In the genomic region with DNA sequence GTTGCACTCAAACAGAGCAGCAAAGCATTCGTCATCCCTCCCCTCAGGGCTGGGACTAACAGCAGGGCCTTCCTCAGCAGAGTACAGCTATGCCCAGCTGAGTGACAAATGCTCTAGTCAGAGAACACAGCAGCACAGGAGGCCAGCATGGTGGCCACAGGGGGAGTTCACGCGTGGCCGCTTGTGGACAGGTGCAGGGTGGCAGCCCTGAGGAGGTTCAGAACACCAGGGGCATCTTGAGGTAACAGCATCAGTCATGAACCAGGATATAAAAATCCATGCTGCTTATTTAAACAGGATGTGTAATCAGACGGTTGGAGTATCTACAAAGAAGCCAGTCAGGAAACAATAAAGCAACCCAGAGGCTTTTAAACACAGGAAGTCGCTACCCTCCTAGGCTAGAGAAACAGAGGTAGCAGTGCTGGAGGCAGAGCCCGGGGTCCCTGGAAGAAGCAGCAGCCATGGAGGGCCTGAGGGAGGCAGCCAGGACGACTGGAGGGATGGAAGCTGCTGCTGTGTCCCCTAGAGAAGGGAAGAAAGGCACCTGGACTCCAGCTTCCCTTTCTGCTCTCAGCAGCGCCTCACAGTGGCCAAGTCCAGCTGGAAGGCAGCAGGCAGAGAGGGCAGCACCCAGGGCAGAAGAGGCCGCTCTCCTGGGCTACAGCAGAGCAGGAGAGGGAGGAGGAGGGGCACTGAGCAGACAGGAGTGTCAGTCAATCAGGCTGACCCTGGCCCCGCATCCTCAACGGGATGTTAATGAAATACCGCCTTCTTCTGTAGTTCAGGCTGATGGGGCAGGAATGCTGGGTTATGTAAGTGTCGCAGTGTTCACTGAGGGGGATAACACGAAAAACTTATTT, we compare ENCODE assay signal across 8 cellular contexts.
DNase-seq lines count a peak whose midpoint lies in the region; ATAC-seq and TF ChIP-seq lines count a peak whose summit lies in the region.

No MANE protein-coding gene starts in this region.

- BruUV-seq in IMR-90 (replicated peaks; lab: Mats Ljungman, UMichigan) = no TSS peak

- peak overlapping the region; percentile 39 to 55; a peak in 3 of 4 replicates for H4K8ac ChIP-seq in IMR-90 (ENCODE audit: low read depth in 2 of 2, low read length in 2 of 2)

- peaks cover 69% of the 10 kb centered on the region for H3K4me1 Mint-ChIP-seq in T-helper 17 cell

- peak overlapping the region; percentile 21; the same call in 1 of the 2 replicates for H2AK5ac ChIP-seq in IMR-90 (ENCODE audit: low read depth, low read length)

- no peak overlapping the region for H3K14ac ChIP-seq in IMR-90 (replicated peaks; ENCODE audit: low read depth, low read length)

- no peak overlapping the region for H3K9ac ChIP-seq in IMR-90 (ENCODE audit: low read depth, low read length)

- TF ChIP-seq POLR2A in IMR-90 (IDR thresholded peaks at IDR 0.05; ENCODE audit: low read depth, low read length) = no peak

- no peaks in the 10 kb centered on the region for H3K27me3 Mint-ChIP-seq in T-helper 17 cell

- POLR2A ChIA-PET in IMR-90 (lab: Charles Lee; ENCODE audit: unreplicated experiment) = no interaction called here

- no peak overlapping the region for H3K56ac ChIP-seq in IMR-90 (ENCODE audit: extremely low read depth, insufficient read depth, low read length)

- WGBS in IMR-90 (ENCODE audit: extremely low coverage in 2 of 2, insufficient read length in 1 of 2), 2 experiments = 40% methylated on average over 3 of the region's 15 CpGs; no CpG with 5 or more reads in 1 of the 2 experiments

- H3K4ac ChIP-seq in IMR-90 (ENCODE audit: low read depth, low read length) = 0 out of 2 replicates have a peak overlapping the region, but pooled peaks have one; percentile 67

- H3K27me3 ChIP-seq in IMR-90 (ENCODE audit: control insufficient read depth, insufficient read depth, low read length) = 0 out of 2 replicates have a peak, but pooled peaks cover 1% of the 10 kb centered on the region
- no peaks in the 10 kb centered on the region for H3K27me3 ChIP-seq in brain microvascular endothelial cell (replicated peaks)
- no peaks in the 10 kb centered on the region for H3K27me3 ChIP-seq in left lung

- no peaks in the 10 kb centered on the region for H4K20me1 ChIP-seq in IMR-90 (ENCODE audit: insufficient read depth, low read length)

- H2AK9ac ChIP-seq in IMR-90 (replicated peaks; ENCODE audit: low read depth, low read length, poor library complexity) = no peak overlapping the region

- H4K91ac ChIP-seq in IMR-90 (ENCODE audit: insufficient read depth, low read depth, low read length) = no peak overlapping the region; the same call in 1 of the 2 replicates

- H2BK5ac ChIP-seq in IMR-90 (ENCODE audit: low read depth, low read length, poor library complexity, severe bottlenecking) = no peak overlapping the region

- no peak overlapping the region for H3K27ac ChIP-seq in IMR-90 (ENCODE audit: insufficient read depth, low read length)
- H3K27ac ChIP-seq in brain microvascular endothelial cell = no peak overlapping the region
- peak overlapping the region; percentile 53 to 92 for H3K27ac ChIP-seq in left lung

- H3K9me1 ChIP-seq in IMR-90 (ENCODE audit: insufficient read depth, low read length) = 0 out of 2 replicates have a peak, but pooled peaks cover 7% of the 10 kb centered on the region

- dilution Hi-C loops in IMR-90 (cut with HindIII; ENCODE audit: low sequenced_read_pairs, unreplicated experiment) = no loop called here

- peaks cover 3% of the 10 kb centered on the region for H3K36me3 Mint-ChIP-seq in T-helper 17 cell (ENCODE audit: low read depth)

- H3K4me1 ChIP-seq in IMR-90 (ENCODE audit: control insufficient read depth, insufficient read depth, low read length) (peaks cover 8% of the 10 kb centered on the region), left lung (peaks cover 10 to 64% of the 10 kb centered on the region in 2 donors)

- peak overlapping the region; percentile 38; the same call in 1 of the 2 replicates for H2BK120ac ChIP-seq in IMR-90 (ENCODE audit: low read depth, low read length)

- no peak overlapping the region for H3K18ac ChIP-seq in IMR-90 (ENCODE audit: low read depth, low read length)

- no peaks in the 10 kb centered on the region for H3K36me3 ChIP-seq in IMR-90 (ENCODE audit: control insufficient read depth, insufficient read depth, low read length)
- H3K36me3 ChIP-seq in brain microvascular endothelial cell (replicated peaks) = no peaks in the 10 kb centered on the region
- H3K36me3 ChIP-seq in left lung = no peaks in the 10 kb centered on the region

- no peaks in the 10 kb centered on the region for H3K79me1 ChIP-seq in IMR-90 (ENCODE audit: low read depth in 1 of 2, low read length in 2 of 2)

- H2BK20ac ChIP-seq in IMR-90 (ENCODE audit: low read depth, low read length) = no peak overlapping the region

- H3K4me3 ChIP-seq in IMR-90 (ENCODE audit: insufficient read depth, low read depth, low read length) (no peak overlapping the region), brain microvascular endothelial cell (ENCODE audit: low read depth, low read length) (no peak overlapping the region), left lung (no peak overlapping the region)

- CTCF ChIA-PET in IMR-90 (lab: Yijun Ruan, JAX) = interaction anchor here (1.0 to 1.7 kb wide), 3 partner anchors 13 to 27 kb away, joined by 3 read pairs; no protein-coding TSS in a partner anchor

- H3K23ac ChIP-seq in IMR-90 (ENCODE audit: low read depth, low read length) = no peak overlapping the region

- TF ChIP-seq CTCF in IMR-90 (conservative IDR thresholded peaks at IDR 0.05; ENCODE audit: low read depth, low read length) (peak; percentile 32), brain microvascular endothelial cell (IDR thresholded peaks at IDR 0.05; ENCODE audit: low read depth, low read length, missing control alignments) (peak; percentile 78), left lung (IDR thresholded peaks at IDR 0.05) (peak in 1 of 2 donors; percentile 60)

- peak; percentile 62 for ATAC-seq in IMR-90 (ENCODE audit: low read depth)
- ATAC-seq in T-helper 17 cell = peak; percentile 52
- ATAC-seq in left lung = peak; percentile 70
- ATAC-seq in stimulated activated naive CD8-positive, alpha-beta T cell treated with anti-CD3 and anti-CD28 coated beads, Interleukin-15, Interleukin-2, amounts not matched to agents 100 U/mL and 50 U/mL, for 24 hours = no peak
- ATAC-seq in HG02610 (IDR thresholded peaks at IDR 0.05; ENCODE audit: unreplicated experiment) = no peak

- no peak overlapping the region for H4K5ac ChIP-seq in IMR-90 (ENCODE audit: low read depth, low read length)

- peak; percentile 69 for DNase-seq in GM03348 (ENCODE audit: low spot score)
- peak; percentile 33 for DNase-seq in IMR-90
- peak; percentile 48 to 70 (median 51) for DNase-seq in T-helper 17 cell
- DNase-seq in brain microvascular endothelial cell = peak; percentile 29
- DNase-seq in left lung = peak; percentile 78 to 93
- peak; percentile 47 for DNase-seq in stimulated activated naive CD8-positive, alpha-beta T cell treated with anti-CD3 and anti-CD28 coated beads, Interleukin-15, Interleukin-2, amounts not matched to agents 100 U/mL and 50 U/mL, for 24 hours
- no peak for DNase-seq in HK-2 (ENCODE audit: unreplicated experiment)

- no peak overlapping the region for H2BK15ac ChIP-seq in IMR-90 (ENCODE audit: low read depth, low read length)

- intact Hi-C loops in IMR-90 (cut with micrococcal nuclease) (loop anchor here (10.0 kb wide), 1 partner anchor 331 kb away; no protein-coding TSS in a partner anchor), left lung (cut with DNase I) (no loop called here)

- in situ Hi-C loops in IMR-90 (cut with MboI; ENCODE audit: low sequenced_read_pairs) = no loop called here
- in situ Hi-C loops in brain microvascular endothelial cell (cut with HindIII; ENCODE audit: low pct_ligation_motif_present, low sequenced_read_pairs) = no loop called here

- peak overlapping the region; percentile 97 for H3K4me3 Mint-ChIP-seq in T-helper 17 cell

- peak overlapping the region; percentile 99 for H3K27ac Mint-ChIP-seq in T-helper 17 cell

- peak overlapping the region; percentile 80 for H2AFZ ChIP-seq in IMR-90 (replicated peaks; ENCODE audit: low read length, poor library complexity)

- H3K4me2 ChIP-seq in IMR-90 (ENCODE audit: low read depth, low read length) = no peak overlapping the region

- no peaks in the 10 kb centered on the region for H3K9me3 ChIP-seq in IMR-90 (ENCODE audit: control insufficient read depth, insufficient read depth, low read length)
- no peaks in the 10 kb centered on the region for H3K9me3 ChIP-seq in T-helper 17 cell (ENCODE audit: control insufficient read depth, low read length, poor library complexity, severe bottlenecking)
- no peaks in the 10 kb centered on the region for H3K9me3 ChIP-seq in left lung

- TF ChIP-seq RAD21 in IMR-90 (IDR thresholded peaks at IDR 0.05; ENCODE audit: low read length) = peak; percentile 17; the same call in 1 of the 2 replicates

TF ChIP-seq in IMR-90, 13 proteins besides CTCF, POLR2A, EP300 and RAD21 (continues in another document):
- TF ChIP-seq, protein P1, sequence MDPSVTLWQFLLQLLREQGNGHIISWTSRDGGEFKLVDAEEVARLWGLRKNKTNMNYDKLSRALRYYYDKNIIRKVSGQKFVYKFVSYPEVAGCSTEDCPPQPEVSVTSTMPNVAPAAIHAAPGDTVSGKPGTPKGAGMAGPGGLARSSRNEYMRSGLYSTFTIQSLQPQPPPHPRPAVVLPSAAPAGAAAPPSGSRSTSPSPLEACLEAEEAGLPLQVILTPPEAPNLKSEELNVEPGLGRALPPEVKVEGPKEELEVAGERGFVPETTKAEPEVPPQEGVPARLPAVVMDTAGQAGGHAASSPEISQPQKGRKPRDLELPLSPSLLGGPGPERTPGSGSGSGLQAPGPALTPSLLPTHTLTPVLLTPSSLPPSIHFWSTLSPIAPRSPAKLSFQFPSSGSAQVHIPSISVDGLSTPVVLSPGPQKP (IDR thresholded peaks at IDR 0.05; ENCODE audit: borderline replicate concordance, low read depth, low read length) = no peak
- TF ChIP-seq MXI1 (IDR thresholded peaks at IDR 0.05; ENCODE audit: borderline replicate concordance, low read depth, low read length) (no peak), NFE2L2 (IDR thresholded peaks at IDR 0.05; ENCODE audit: low read depth, low read length) (no peak), RFX5 (IDR thresholded peaks at IDR 0.05; ENCODE audit: low read depth, low read length) (no peak), RCOR1 (IDR thresholded peaks at IDR 0.05; ENCODE audit: insufficient replicate concordance, low read length) (no peak), BHLHE40 (IDR thresholded peaks at IDR 0.05; ENCODE audit: low read depth, low read length) (no peak), MAZ (IDR thresholded peaks at IDR 0.05; ENCODE audit: borderline replicate concordance, low read depth, low read length) (no peak), FOS (IDR thresholded peaks at IDR 0.05; ENCODE audit: low read depth, low read length) (no peak), CEBPB (IDR thresholded peaks at IDR 0.05; ENCODE audit: low read depth, low read length) (no peak)

Comparison
In these comparisons a context has a peak if more than half of its experiments do, and no peak if none do; other contexts are left out.
1. ATAC-seq: peak in IMR-90 (single experiment), T-helper 17 cell (single experiment) and left lung (single experiment); none in stimulated activated naive CD8-positive, alpha-beta T cell treated with anti-CD3 and anti-CD28 coated beads, Interleukin-15, Interleukin-2, amounts not matched to agents 100 U/mL and 50 U/mL, for 24 hours (single experiment) and HG02610 (single experiment).
2. H3K27ac ChIP-seq: peak in left lung (2 of 2); none in IMR-90 (single experiment) and brain microvascular endothelial cell (single experiment).